In the genomic region with DNA sequence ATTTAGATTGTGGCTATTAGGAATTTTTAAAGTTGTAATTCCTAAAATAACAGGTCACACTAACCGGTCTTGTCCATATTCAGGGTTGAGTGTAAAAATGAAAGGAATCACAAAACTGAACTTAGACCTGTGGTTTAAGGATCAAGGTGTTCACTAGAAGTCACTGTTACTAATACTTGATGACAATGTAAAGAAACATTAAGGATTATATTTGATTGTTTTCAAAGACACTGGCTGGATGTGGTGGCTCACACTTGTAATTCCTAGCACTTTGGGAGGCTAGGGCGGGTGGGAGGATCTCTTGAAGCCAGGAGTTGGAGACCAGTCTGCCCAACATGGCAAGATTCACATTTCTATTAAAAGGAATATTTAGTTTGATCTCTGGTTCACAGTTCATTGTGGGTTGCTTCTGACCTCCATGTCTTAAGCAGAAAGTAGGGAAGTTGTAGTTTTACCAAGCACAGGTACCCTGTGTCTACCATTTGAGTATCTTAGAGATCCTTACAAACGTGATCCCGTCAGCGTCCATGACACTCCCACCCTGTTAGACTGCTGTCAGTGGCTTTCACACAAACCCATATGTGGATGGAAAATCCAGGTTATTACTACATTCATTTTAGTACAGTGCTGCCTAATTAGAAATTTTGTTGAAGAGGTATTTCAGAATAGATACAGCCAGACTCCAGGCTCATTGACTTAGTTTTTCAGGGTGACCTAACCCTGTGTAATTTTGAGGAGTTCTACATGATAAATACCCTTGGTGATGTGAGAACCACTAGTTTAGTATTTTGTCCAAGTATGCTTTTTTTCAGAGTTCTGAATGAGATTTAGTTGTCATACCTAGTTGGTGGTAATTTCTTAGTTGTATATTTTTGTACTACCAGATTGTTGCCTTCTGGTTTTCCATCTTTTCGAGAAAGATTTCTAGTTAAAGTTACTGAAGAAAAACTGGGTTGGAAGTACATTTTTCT, we compare ENCODE assay signal across 1 cellular context.
TF ChIP-seq lines count a peak whose summit lies in the region.

No MANE protein-coding gene starts in this region.

TF ChIP-seq in HepG2, 621 proteins besides CTCF, POLR2A, EP300 and RAD21:
- TF ChIP-seq POLR2AphosphoS2 (IDR thresholded peaks at IDR 0.05; ENCODE audit: low read depth, low read length) (peak; percentile 92), RBM22 (optimal IDR thresholded peaks at IDR 0.05; ENCODE audit: low read length) (peak; percentile 99), POGZ (CRISPR knock-in tag; IDR thresholded peaks at IDR 0.05) (no peak), SIN3B (IDR thresholded peaks at IDR 0.05; ENCODE audit: low read length) (0 out of 2 replicates have a peak, but pooled peaks have one; percentile 20), HDAC6 (IDR thresholded peaks at IDR 0.05; ENCODE audit: low read depth, low read length) (no peak), ZNF20 (CRISPR knock-in tag; IDR thresholded peaks at IDR 0.05) (no peak), ZBTB8A (CRISPR knock-in tag; IDR thresholded peaks at IDR 0.05; ENCODE audit: borderline replicate concordance, low read depth) (no peak), POLR2AphosphoS5 (IDR thresholded peaks at IDR 0.05; ENCODE audit: low read depth, low read length) (peak; percentile 62), ZFP36L2 (CRISPR knock-in tag; IDR thresholded peaks at IDR 0.05) (no peak), ZC3H13 (CRISPR knock-in tag; IDR thresholded peaks at IDR 0.05) (peak; percentile 50; the same call in 1 of the 2 replicates), ZNF335 (CRISPR knock-in tag; IDR thresholded peaks at IDR 0.05) (no peak), ZNF382 (CRISPR knock-in tag; IDR thresholded peaks at IDR 0.05; ENCODE audit: borderline replicate concordance) (no peak), POLR2G (IDR thresholded peaks at IDR 0.05; ENCODE audit: low read depth, low read length) (peak; percentile 41; the same call in 1 of the 2 replicates), ZNF747 (CRISPR knock-in tag; IDR thresholded peaks at IDR 0.05; ENCODE audit: borderline replicate concordance) (no peak), ZNF772 (CRISPR knock-in tag; IDR thresholded peaks at IDR 0.05) (no peak), ZFP1 (CRISPR knock-in tag; IDR thresholded peaks at IDR 0.05) (0 out of 2 replicates have a peak, but pooled peaks have one; percentile 27), AGO2 (optimal IDR thresholded peaks at IDR 0.05; ENCODE audit: low read depth, low read length) (peak; percentile 45), ZNF841 (CRISPR knock-in tag; IDR thresholded peaks at IDR 0.05; ENCODE audit: borderline replicate concordance) (0 out of 2 replicates have a peak, but pooled peaks have one; percentile 32), ZBTB38 (CRISPR knock-in tag; IDR thresholded peaks at IDR 0.05) (no peak)
- TF ChIP-seq, protein P1, sequence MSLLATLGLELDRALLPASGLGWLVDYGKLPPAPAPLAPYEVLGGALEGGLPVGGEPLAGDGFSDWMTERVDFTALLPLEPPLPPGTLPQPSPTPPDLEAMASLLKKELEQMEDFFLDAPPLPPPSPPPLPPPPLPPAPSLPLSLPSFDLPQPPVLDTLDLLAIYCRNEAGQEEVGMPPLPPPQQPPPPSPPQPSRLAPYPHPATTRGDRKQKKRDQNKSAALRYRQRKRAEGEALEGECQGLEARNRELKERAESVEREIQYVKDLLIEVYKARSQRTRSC (CRISPR knock-in tag; IDR thresholded peaks at IDR 0.05; ENCODE audit: low read depth): no peak
- TF ChIP-seq, protein P2, sequence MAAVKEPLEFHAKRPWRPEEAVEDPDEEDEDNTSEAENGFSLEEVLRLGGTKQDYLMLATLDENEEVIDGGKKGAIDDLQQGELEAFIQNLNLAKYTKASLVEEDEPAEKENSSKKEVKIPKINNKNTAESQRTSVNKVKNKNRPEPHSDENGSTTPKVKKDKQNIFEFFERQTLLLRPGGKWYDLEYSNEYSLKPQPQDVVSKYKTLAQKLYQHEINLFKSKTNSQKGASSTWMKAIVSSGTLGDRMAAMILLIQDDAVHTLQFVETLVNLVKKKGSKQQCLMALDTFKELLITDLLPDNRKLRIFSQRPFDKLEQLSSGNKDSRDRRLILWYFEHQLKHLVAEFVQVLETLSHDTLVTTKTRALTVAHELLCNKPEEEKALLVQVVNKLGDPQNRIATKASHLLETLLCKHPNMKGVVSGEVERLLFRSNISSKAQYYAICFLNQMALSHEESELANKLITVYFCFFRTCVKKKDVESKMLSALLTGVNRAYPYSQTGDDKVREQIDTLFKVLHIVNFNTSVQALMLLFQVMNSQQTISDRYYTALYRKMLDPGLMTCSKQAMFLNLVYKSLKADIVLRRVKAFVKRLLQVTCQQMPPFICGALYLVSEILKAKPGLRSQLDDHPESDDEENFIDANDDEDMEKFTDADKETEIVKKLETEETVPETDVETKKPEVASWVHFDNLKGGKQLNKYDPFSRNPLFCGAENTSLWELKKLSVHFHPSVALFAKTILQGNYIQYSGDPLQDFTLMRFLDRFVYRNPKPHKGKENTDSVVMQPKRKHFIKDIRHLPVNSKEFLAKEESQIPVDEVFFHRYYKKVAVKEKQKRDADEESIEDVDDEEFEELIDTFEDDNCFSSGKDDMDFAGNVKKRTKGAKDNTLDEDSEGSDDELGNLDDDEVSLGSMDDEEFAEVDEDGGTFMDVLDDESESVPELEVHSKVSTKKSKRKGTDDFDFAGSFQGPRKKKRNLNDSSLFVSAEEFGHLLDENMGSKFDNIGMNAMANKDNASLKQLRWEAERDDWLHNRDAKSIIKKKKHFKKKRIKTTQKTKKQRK (IDR thresholded peaks at IDR 0.05; ENCODE audit: low read length): no peak
- TF ChIP-seq, protein P3, sequence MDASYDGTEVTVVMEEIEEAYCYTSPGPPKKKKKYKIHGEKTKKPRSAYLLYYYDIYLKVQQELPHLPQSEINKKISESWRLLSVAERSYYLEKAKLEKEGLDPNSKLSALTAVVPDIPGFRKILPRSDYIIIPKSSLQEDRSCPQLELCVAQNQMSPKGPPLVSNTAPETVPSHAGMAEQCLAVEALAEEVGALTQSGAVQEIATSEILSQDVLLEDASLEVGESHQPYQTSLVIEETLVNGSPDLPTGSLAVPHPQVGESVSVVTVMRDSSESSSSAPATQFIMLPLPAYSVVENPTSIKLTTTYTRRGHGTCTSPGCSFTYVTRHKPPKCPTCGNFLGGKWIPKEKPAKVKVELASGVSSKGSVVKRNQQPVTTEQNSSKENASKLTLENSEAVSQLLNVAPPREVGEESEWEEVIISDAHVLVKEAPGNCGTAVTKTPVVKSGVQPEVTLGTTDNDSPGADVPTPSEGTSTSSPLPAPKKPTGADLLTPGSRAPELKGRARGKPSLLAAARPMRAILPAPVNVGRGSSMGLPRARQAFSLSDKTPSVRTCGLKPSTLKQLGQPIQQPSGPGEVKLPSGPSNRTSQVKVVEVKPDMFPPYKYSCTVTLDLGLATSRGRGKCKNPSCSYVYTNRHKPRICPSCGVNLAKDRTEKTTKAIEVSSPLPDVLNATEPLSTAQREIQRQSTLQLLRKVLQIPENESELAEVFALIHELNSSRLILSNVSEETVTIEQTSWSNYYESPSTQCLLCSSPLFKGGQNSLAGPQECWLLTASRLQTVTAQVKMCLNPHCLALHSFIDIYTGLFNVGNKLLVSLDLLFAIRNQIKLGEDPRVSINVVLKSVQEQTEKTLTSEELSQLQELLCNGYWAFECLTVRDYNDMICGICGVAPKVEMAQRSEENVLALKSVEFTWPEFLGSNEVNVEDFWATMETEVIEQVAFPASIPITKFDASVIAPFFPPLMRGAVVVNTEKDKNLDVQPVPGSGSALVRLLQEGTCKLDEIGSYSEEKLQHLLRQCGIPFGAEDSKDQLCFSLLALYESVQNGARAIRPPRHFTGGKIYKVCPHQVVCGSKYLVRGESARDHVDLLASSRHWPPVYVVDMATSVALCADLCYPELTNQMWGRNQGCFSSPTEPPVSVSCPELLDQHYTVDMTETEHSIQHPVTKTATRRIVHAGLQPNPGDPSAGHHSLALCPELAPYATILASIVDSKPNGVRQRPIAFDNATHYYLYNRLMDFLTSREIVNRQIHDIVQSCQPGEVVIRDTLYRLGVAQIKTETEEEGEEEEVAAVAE (CRISPR knock-in tag; IDR thresholded peaks at IDR 0.05; ENCODE audit: borderline replicate concordance): no peak
- TF ChIP-seq, protein P4, sequence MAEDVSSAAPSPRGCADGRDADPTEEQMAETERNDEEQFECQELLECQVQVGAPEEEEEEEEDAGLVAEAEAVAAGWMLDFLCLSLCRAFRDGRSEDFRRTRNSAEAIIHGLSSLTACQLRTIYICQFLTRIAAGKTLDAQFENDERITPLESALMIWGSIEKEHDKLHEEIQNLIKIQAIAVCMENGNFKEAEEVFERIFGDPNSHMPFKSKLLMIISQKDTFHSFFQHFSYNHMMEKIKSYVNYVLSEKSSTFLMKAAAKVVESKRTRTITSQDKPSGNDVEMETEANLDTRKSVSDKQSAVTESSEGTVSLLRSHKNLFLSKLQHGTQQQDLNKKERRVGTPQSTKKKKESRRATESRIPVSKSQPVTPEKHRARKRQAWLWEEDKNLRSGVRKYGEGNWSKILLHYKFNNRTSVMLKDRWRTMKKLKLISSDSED (CRISPR knock-in tag; IDR thresholded peaks at IDR 0.05): no peak
- TF ChIP-seq, protein P5, sequence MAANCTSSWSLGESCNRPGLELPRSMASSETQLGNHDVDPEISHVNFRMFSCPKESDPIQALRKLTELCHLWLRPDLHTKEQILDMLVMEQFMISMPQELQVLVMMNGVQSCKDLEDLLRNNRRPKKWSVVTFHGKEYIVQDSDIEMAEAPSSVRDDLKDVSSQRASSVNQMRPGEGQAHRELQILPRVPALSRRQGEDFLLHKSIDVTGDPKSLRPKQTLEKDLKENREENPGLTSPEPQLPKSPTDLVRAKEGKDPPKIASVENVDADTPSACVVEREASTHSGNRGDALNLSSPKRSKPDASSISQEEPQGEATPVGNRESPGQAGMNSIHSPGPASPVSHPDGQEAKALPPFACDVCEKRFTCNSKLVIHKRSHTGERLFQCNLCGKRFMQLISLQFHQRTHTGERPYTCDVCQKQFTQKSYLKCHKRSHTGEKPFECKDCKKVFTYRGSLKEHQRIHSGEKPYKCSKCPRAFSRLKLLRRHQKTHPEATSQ (CRISPR knock-in tag; IDR thresholded peaks at IDR 0.05; ENCODE audit: borderline replicate concordance): no peak
